1 cellular context compared by ENCODE assay signal in the genomic region with DNA sequence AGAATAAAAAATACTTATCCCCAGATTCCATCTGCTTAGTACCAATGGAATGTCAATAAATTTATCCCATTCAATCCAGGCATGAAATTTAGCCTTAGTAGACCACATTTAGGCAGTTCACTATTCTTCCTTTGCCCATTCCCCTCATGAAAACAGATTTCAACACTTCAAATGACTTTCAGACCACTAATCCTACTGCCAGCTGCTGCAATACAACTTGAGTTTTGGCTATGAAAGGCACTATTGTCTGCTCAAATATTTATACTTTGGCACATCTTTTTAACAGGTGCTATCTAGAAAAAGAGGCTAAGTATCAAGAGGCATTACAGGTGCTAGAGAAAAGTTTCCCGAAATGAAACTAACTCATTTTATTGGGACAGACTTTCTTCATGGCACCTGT.
TF ChIP-seq lines count a peak whose summit lies in the region.

No MANE protein-coding gene starts in this region.

TF ChIP-seq in HCT116, 20 proteins besides CTCF, POLR2A, EP300 and RAD21 (continued from another document):
- TF ChIP-seq CBX3 (IDR thresholded peaks at IDR 0.05; ENCODE audit: low read depth), result no peak
- TF ChIP-seq EZH2 (IDR thresholded peaks at IDR 0.05), result no peak
